Comparison of ENCODE assay signal across 8 cellular contexts in genomic region chr1:9910080-9910424, GRCh38. TPM values are rescaled to one million over a fixed set of nuclear protein-coding genes. Genes with fewer than 3 reads are reported as not detected.
DNase-seq lines count a peak whose midpoint lies in the region; ATAC-seq lines count a peak whose summit lies in the region.

A gene with protein sequence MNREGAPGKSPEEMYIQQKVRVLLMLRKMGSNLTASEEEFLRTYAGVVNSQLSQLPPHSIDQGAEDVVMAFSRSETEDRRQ (minus strand): TSS chr1:9910269. CDS start chr1:9872064, 38,205 bp downstream.

- no peaks in the 10 kb centered on the region for H3K27me3 ChIP-seq in BLaER1 treated with 17β-estradiol and CSF1 and Interleukin-3, amounts not matched to agents 10 nM and 100 nM
- H3K27me3 ChIP-seq in skeletal muscle tissue (ENCODE audit: control insufficient read depth in 3 of 3, insufficient read depth in 3 of 3, low read length in 3 of 3), result no peaks in the 10 kb centered on the region

- H3K9me3 ChIP-seq in BLaER1 treated with 17β-estradiol and CSF1 and Interleukin-3, amounts not matched to agents 10 nM and 100 nM (replicated peaks in 1 of 11), result no peaks in the 10 kb centered on the region
- no peaks in the 10 kb centered on the region for H3K9me3 ChIP-seq in skeletal muscle tissue (ENCODE audit: control insufficient read depth in 3 of 3, low read length in 3 of 3)

- peak within 1 kb of the TSS; percentile 80 to 90 (median 82) for H3K27ac ChIP-seq in BLaER1 treated with 17β-estradiol and CSF1 and Interleukin-3, amounts not matched to agents 10 nM and 100 nM
- peak within 1 kb of the TSS; percentile 89 for H3K27ac ChIP-seq in skeletal muscle tissue (ENCODE audit: low read depth, low read length)

- no peaks in the 10 kb centered on the region for H3K36me3 ChIP-seq in BLaER1 treated with 17β-estradiol and CSF1 and Interleukin-3, amounts not matched to agents 10 nM and 100 nM
- no peaks in the 10 kb centered on the region for H3K36me3 ChIP-seq in skeletal muscle tissue (ENCODE audit: control insufficient read depth in 3 of 3, insufficient read depth in 3 of 3, low read length in 3 of 3)

- no peaks in the 10 kb centered on the region for H3K9me3 Mint-ChIP-seq in activated naive CD4-positive, alpha-beta T cell treated with anti-CD3 and anti-CD28 coated beads, Interleukin-2, amount 50 U/mL, for 72 hours

- DNase-seq in activated naive CD4-positive, alpha-beta T cell treated with anti-CD3 and anti-CD28 coated beads, Interleukin-2, amount 50 U/mL, for 72 hours (ENCODE audit: low spot score in 2 of 2), result no peak
- DNase-seq in hepatic stellate cell (ENCODE audit: low spot score) (peak; percentile 90), HK-2 (ENCODE audit: unreplicated experiment) (no peak)
- no peak for DNase-seq in activated CD4-positive, alpha-beta T cell treated with anti-CD3 and anti-CD28 coated beads for 1 hour

- peak within 1 kb of the TSS; percentile 87 to 94 (median 91) for H3K9ac ChIP-seq in BLaER1 treated with 17β-estradiol and CSF1 and Interleukin-3, amounts not matched to agents 10 nM and 100 nM
- peak within 1 kb of the TSS; percentile 91 to 97 (median 94) for H3K9ac ChIP-seq in skeletal muscle tissue (ENCODE audit: low read depth in 1 of 3, low read length in 3 of 3)

- H3K27ac Mint-ChIP-seq in activated naive CD4-positive, alpha-beta T cell treated with anti-CD3 and anti-CD28 coated beads, Interleukin-2, amount 50 U/mL, for 72 hours, result peak within 1 kb of the TSS; percentile 95 to 99

- ATAC-seq in GM19395 (IDR thresholded peaks at IDR 0.05; ENCODE audit: unreplicated experiment) (peak; percentile 71), HG03521 (IDR thresholded peaks at IDR 0.05; ENCODE audit: unreplicated experiment) (peak; percentile 80)
- ATAC-seq in activated naive CD4-positive, alpha-beta T cell treated with anti-CD3 and anti-CD28 coated beads, Interleukin-2, amount 50 U/mL, for 72 hours, result peak; percentile 80 to 82

- H3K4me1 ChIP-seq in BLaER1 treated with 17β-estradiol and CSF1 and Interleukin-3, amounts not matched to agents 10 nM and 100 nM, result peaks cover 21 to 42% (median 33%) of the 10 kb centered on the region in 10 experiments
- peaks cover 18 to 30% (median 21%) of the 10 kb centered on the region in 3 donors for H3K4me1 ChIP-seq in skeletal muscle tissue (ENCODE audit: control insufficient read depth in 3 of 3, insufficient read depth in 3 of 3, low read length in 3 of 3)

- peak within 1 kb of the TSS; percentile 93 to 100 (median 99) for H3K4me2 ChIP-seq in BLaER1 treated with 17β-estradiol and CSF1 and Interleukin-3, amounts not matched to agents 10 nM and 100 nM

- peaks cover 6 to 12% of the 10 kb centered on the region in 2 donors for H3K36me3 Mint-ChIP-seq in activated naive CD4-positive, alpha-beta T cell treated with anti-CD3 and anti-CD28 coated beads, Interleukin-2, amount 50 U/mL, for 72 hours

- H3K4me3 ChIP-seq in BLaER1 treated with 17β-estradiol and CSF1 and Interleukin-3, amounts not matched to agents 10 nM and 100 nM, result peak within 1 kb of the TSS; percentile 81 to 95 (median 91)
- peak within 1 kb of the TSS; percentile 81 to 93 (median 83) for H3K4me3 ChIP-seq in skeletal muscle tissue (ENCODE audit: low read length in 3 of 3)

- H4K20me1 ChIP-seq in BLaER1 treated with 17β-estradiol and CSF1 and Interleukin-3, amounts not matched to agents 10 nM and 100 nM, result peaks cover 0 to 12% (median 0%) of the 10 kb centered on the region in 11 experiments; a peak in 3 of 22 replicates

RNA-seq across cellular contexts. Expression of the gene that starts here (rescaled TPM):
- total RNA-seq in activated naive CD4-positive, alpha-beta T cell treated with anti-CD3 and anti-CD28 coated beads, Interleukin-2, amount 50 U/mL, for 72 hours, result 10 to 100 TPM; 14.5 to 14.6 TPM
- 32.4 TPM for total RNA-seq in skeletal muscle tissue
